In the genomic region with DNA sequence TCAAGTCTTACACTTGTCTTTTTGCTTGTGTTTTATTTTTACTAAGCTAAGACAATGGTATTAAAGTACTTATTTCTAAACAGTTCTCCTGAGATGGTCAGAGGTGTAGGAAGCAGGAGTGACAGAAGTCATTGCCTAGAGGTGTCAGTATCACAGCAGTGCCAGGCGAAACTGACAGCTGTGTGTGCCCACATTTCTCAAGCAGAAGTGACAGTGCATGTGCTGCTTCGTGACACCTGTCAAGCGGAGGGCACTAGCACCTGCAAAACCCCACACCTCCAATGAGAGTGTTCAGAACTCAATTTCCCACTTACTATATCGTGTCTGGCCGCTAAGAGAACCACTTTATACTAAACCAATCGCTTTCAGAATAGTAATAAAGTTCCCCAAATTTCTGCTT, we compare ENCODE assay signal across 1 cellular context.
TF ChIP-seq lines count a peak whose summit lies in the region.

No MANE protein-coding gene starts in this region.

TF ChIP-seq in HepG2, 621 proteins besides CTCF, POLR2A, EP300 and RAD21 (continued from another document):
- TF ChIP-seq, protein P1, sequence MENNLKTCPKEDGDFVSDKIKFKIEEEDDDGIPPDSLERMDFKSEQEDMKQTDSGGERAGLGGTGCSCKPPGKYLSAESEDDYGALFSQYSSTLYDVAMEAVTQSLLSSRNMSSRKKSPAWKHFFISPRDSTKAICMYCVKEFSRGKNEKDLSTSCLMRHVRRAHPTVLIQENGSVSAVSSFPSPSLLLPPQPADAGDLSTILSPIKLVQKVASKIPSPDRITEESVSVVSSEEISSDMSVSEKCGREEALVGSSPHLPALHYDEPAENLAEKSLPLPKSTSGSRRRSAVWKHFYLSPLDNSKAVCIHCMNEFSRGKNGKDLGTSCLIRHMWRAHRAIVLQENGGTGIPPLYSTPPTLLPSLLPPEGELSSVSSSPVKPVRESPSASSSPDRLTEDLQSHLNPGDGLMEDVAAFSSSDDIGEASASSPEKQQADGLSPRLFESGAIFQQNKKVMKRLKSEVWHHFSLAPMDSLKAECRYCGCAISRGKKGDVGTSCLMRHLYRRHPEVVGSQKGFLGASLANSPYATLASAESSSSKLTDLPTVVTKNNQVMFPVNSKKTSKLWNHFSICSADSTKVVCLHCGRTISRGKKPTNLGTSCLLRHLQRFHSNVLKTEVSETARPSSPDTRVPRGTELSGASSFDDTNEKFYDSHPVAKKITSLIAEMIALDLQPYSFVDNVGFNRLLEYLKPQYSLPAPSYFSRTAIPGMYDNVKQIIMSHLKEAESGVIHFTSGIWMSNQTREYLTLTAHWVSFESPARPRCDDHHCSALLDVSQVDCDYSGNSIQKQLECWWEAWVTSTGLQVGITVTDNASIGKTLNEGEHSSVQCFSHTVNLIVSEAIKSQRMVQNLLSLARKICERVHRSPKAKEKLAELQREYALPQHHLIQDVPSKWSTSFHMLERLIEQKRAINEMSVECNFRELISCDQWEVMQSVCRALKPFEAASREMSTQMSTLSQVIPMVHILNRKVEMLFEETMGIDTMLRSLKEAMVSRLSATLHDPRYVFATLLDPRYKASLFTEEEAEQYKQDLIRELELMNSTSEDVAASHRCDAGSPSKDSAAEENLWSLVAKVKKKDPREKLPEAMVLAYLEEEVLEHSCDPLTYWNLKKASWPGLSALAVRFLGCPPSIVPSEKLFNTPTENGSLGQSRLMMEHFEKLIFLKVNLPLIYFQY (CRISPR knock-in tag; IDR thresholded peaks at IDR 0.05; ENCODE audit: borderline replicate concordance) = no peak
